In the genomic region with DNA sequence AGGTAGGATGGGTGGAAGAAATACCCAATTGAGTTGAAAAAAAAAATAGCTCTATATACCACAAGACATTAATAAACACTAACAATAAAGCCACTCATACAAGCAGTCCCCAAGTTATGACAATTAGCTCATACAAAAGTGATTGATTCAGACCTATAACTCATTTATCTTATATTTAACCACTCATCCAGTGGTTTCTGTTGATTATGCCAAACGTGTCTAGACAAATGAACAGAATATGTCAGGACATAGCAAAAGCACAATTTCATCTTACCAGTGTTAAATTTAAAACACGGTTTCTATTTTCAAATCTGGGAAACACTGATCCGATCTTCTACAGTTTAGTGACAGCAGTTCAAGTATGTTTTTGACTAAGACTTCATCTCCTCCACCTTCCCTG, we compare ENCODE assay signal across 1 cellular context.
TF ChIP-seq lines count a peak whose summit lies in the region.

No MANE protein-coding gene starts in this region.

TF ChIP-seq in WTC11, 78 proteins besides CTCF, POLR2A, EP300 and RAD21 (continued from another document):
- TF ChIP-seq PRDM15 (CRISPR knock-in tag; IDR thresholded peaks at IDR 0.05) (no peak), NR1H2 (CRISPR knock-in tag; IDR thresholded peaks at IDR 0.05) (no peak), TEAD1 (CRISPR knock-in tag; IDR thresholded peaks at IDR 0.05) (no peak), JUN (CRISPR knock-in tag; IDR thresholded peaks at IDR 0.05) (no peak), CREM (CRISPR knock-in tag; IDR thresholded peaks at IDR 0.05) (no peak)
- TF ChIP-seq, protein P1, sequence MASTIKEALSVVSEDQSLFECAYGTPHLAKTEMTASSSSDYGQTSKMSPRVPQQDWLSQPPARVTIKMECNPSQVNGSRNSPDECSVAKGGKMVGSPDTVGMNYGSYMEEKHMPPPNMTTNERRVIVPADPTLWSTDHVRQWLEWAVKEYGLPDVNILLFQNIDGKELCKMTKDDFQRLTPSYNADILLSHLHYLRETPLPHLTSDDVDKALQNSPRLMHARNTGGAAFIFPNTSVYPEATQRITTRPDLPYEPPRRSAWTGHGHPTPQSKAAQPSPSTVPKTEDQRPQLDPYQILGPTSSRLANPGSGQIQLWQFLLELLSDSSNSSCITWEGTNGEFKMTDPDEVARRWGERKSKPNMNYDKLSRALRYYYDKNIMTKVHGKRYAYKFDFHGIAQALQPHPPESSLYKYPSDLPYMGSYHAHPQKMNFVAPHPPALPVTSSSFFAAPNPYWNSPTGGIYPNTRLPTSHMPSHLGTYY (CRISPR knock-in tag; IDR thresholded peaks at IDR 0.05) = no peak
- TF ChIP-seq, protein P2, sequence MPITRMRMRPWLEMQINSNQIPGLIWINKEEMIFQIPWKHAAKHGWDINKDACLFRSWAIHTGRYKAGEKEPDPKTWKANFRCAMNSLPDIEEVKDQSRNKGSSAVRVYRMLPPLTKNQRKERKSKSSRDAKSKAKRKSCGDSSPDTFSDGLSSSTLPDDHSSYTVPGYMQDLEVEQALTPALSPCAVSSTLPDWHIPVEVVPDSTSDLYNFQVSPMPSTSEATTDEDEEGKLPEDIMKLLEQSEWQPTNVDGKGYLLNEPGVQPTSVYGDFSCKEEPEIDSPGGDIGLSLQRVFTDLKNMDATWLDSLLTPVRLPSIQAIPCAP (CRISPR knock-in tag; IDR thresholded peaks at IDR 0.05) = no peak
- TF ChIP-seq, protein P3, sequence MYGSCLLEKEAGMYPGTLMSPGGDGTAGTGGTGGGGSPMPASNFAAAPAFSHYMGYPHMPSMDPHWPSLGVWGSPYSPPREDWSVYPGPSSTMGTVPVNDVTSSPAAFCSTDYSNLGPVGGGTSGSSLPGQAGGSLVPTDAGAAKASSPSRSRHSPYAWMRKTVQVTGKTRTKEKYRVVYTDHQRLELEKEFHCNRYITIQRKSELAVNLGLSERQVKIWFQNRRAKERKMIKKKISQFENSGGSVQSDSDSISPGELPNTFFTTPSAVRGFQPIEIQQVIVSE (CRISPR knock-in tag; IDR thresholded peaks at IDR 0.05; ENCODE audit: borderline replicate concordance) = no peak
